8 cellular contexts compared by ENCODE assay signal in genomic region chr3:15427981-15428380, GRCh38. TPM values are rescaled to one million over a fixed set of nuclear protein-coding genes. Genes with fewer than 3 reads are reported as not detected.
DNase-seq lines count a peak whose midpoint lies in the region; ATAC-seq and TF ChIP-seq lines count a peak whose summit lies in the region.

No MANE protein-coding gene starts in this region.

- intact Hi-C loops in psoas muscle (cut with DNase I), result loop anchor here (2.0 to 5.0 kb wide), 2 partner anchors 124 to 129 kb away; no protein-coding TSS in a partner anchor

- 0 to 3% methylated on average over 7 to 9 of the region's 11 CpGs for WGBS in gastroesophageal sphincter (ENCODE audit: low coverage in 1 of 2), 2 donors
- 0 to 3% (median 1%) methylated on average over 11 of the region's 11 CpGs for WGBS in psoas muscle, 3 donors

- peak overlapping the region; percentile 84 for H3K4me3 ChIP-seq in GM12875 (ENCODE audit: low read depth, low read length)
- H3K4me3 ChIP-seq in gastroesophageal sphincter, result peak overlapping the region; percentile 82 to 99
- peak overlapping the region; percentile 80 for H3K4me3 ChIP-seq in psoas muscle

- no peak for TF ChIP-seq EP300 in gastroesophageal sphincter (IDR thresholded peaks at IDR 0.05)

- no peak for TF ChIP-seq POLR2A in gastroesophageal sphincter (IDR thresholded peaks at IDR 0.05)

- H3K9me3 ChIP-seq in gastroesophageal sphincter (no peaks in the 10 kb centered on the region), psoas muscle (no peaks in the 10 kb centered on the region)

- H3K27me3 ChIP-seq in gastroesophageal sphincter, result no peaks in the 10 kb centered on the region
- no peaks in the 10 kb centered on the region for H3K27me3 ChIP-seq in psoas muscle (ENCODE audit: insufficient read depth in 3 of 3, low read length in 2 of 3)

- H3K27ac ChIP-seq in VCaP, result peak overlapping the region; percentile 84
- peak overlapping the region; percentile 80 to 88 (median 86) for H3K27ac ChIP-seq in gastroesophageal sphincter
- H3K27ac ChIP-seq in psoas muscle, result peak overlapping the region; percentile 86

- TF ChIP-seq CTCF in GM12875 (IDR thresholded peaks at IDR 0.05; ENCODE audit: borderline replicate concordance, insufficient read depth, low read depth, low read length) (no peak), VCaP (conservative IDR thresholded peaks at IDR 0.05) (no peak), gastroesophageal sphincter (IDR thresholded peaks at IDR 0.05) (no peak), psoas muscle (IDR thresholded peaks at IDR 0.05) (no peak)

- no peak for DNase-seq in psoas muscle
- DNase-seq in SW480 (ENCODE audit: low spot score), result no peak
- no peak for DNase-seq in NK-92 treated with Interleukin-12 subunit alpha and Interleukin-12 subunit beta, amount 100 ng/mL, for 24 hours (lab: John Stamatoyannopoulos, UW)

- peaks cover 0 to 54% of the 10 kb centered on the region in 2 donors for H3K36me3 ChIP-seq in gastroesophageal sphincter
- peaks cover 0 to 59% of the 10 kb centered on the region in 2 donors for H3K36me3 ChIP-seq in psoas muscle (ENCODE audit: insufficient read depth in 1 of 2, low read depth in 1 of 2)

- no peak for ATAC-seq in gastroesophageal sphincter
- ATAC-seq in psoas muscle, result peak in 3 of 4 donors; percentile 26 to 42 (median 28)
- ATAC-seq in HG02970 (IDR thresholded peaks at IDR 0.05; ENCODE audit: low FRiP score, unreplicated experiment), result no peak
- no peak for ATAC-seq in HG02852 (IDR thresholded peaks at IDR 0.05; ENCODE audit: unreplicated experiment)

- H3K4me1 ChIP-seq in gastroesophageal sphincter (peaks cover 0 to 55% (median 18%) of the 10 kb centered on the region in 3 donors), psoas muscle (peaks cover 31% of the 10 kb centered on the region)

RNA-seq across cellular contexts. Expression of gene EAF1, which starts 0.6 kb away (rescaled TPM):
- total RNA-seq in gastroesophageal sphincter, result 10 to 100 TPM; 10.3 to 18.6 (median 15.6) TPM
- 10 to 100 TPM in 2 of 4 donors, 1 to 10 TPM in 2; 9.3 to 16.0 (median 9.8) TPM for total RNA-seq in psoas muscle
- 10 to 100 TPM in 1 of 3 donors, 1 to 10 TPM in 2; 5.0 to 17.9 (median 9.1) TPM for polyA plus RNA-seq in psoas muscle

RNA-seq across cellular contexts. Expression of gene METTL6, which starts 0.6 kb away (rescaled TPM):
- total RNA-seq in gastroesophageal sphincter (10 to 100 TPM in 3 of 4 donors, 1 to 10 TPM in 1; 9.0 to 17.1 (median 11.7) TPM), psoas muscle (1 to 10 TPM; 7.5 to 8.3 (median 8.1) TPM)
- 10 to 100 TPM in 2 of 3 donors, 1 to 10 TPM in 1; 6.5 to 18.5 (median 14.3) TPM for polyA plus RNA-seq in psoas muscle

Comparison
In these comparisons a context has a peak if more than half of its experiments do, and no peak if none do; other contexts are left out.
1. ATAC-seq: peak in psoas muscle (3 of 4); none in gastroesophageal sphincter (single experiment), HG02970 (single experiment) and HG02852 (single experiment).
2. Peak in every context shown above with its lines, with median percentiles within 50 percentile points of each other: H3K4me3 ChIP-seq and H3K27ac ChIP-seq.